In genomic region chr5:111681414-111681790, GRCh38 we compare ENCODE assay signal across 1 cellular context.
TF ChIP-seq lines count a peak whose summit lies in the region.

No MANE protein-coding gene starts in this region.

TF ChIP-seq in IMR-90, 13 proteins besides CTCF, POLR2A, EP300 and RAD21 (continued from another document):
- TF ChIP-seq, protein P1, sequence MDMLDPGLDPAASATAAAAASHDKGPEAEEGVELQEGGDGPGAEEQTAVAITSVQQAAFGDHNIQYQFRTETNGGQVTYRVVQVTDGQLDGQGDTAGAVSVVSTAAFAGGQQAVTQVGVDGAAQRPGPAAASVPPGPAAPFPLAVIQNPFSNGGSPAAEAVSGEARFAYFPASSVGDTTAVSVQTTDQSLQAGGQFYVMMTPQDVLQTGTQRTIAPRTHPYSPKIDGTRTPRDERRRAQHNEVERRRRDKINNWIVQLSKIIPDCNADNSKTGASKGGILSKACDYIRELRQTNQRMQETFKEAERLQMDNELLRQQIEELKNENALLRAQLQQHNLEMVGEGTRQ (IDR thresholded peaks at IDR 0.05; ENCODE audit: low read depth, low read length): no peak
- TF ChIP-seq RFX5 (IDR thresholded peaks at IDR 0.05; ENCODE audit: low read depth, low read length) (no peak), CEBPB (IDR thresholded peaks at IDR 0.05; ENCODE audit: low read depth, low read length) (no peak), RCOR1 (IDR thresholded peaks at IDR 0.05; ENCODE audit: insufficient replicate concordance, low read length) (no peak), MXI1 (IDR thresholded peaks at IDR 0.05; ENCODE audit: borderline replicate concordance, low read depth, low read length) (no peak), BHLHE40 (IDR thresholded peaks at IDR 0.05; ENCODE audit: low read depth, low read length) (no peak)
TF ChIP-seq in IMR-90: peak in this region for 0.
